Comparison of ENCODE assay signal across 8 cellular contexts in the genomic region with DNA sequence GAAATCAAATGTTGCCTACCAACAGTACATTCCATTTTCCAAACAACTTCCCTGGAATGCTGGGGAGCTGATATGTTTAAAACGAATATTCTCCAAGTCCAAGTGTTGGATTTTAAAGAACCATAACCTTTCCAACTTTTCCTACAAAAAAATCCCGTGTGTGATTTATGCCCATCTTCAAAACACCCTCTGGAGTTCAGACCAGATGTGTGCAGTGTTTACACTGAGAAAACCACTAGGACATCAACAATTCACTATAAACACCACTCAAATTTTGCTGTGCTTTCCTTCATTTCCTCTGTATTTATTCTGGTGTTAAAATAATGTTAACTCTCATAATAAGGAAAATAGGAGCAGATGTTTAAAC. TPM values are rescaled to one million over a fixed set of nuclear protein-coding genes. Genes with fewer than 3 reads are reported as not detected.
DNase-seq lines count a peak whose midpoint lies in the region; ATAC-seq, FAIRE-seq and TF ChIP-seq lines count a peak whose summit lies in the region.
"Had no signal": no experiment of that assay in that cellular context is flagged by ENCODE, and none has a peak within 500 bp of the region (broad histone marks: within the 10 kb centered on the region; RNA-seq: fewer than 3 reads in every experiment).

No MANE protein-coding gene starts in this region.

- POLR2A ChIA-PET in activated CD8-positive, alpha-beta T cell treated with anti-CD3 and anti-CD28 coated beads for 36 hours (lab: Charles Lee), result interaction anchor here (1.1 to 1.2 kb wide), 2 partner anchors 15 to 85 kb away, joined by 3 to 5 read pairs; no protein-coding TSS in a partner anchor

- H3K9me3 ChIP-seq in iPS-15b (ENCODE audit: control insufficient read depth, insufficient read depth, low read length) (no peaks in the 10 kb centered on the region), stomach smooth muscle (ENCODE audit: control insufficient read depth in 2 of 2, low read length in 2 of 2) (no peaks in the 10 kb centered on the region)

- no peaks in the 10 kb centered on the region for H3K36me3 ChIP-seq in iPS-15b (ENCODE audit: control insufficient read depth, insufficient read depth, low read length)
- H3K36me3 ChIP-seq in stomach smooth muscle (ENCODE audit: control insufficient read depth in 2 of 2, insufficient read depth in 2 of 2, low read length in 2 of 2), result no peaks in the 10 kb centered on the region

- ATAC-seq in activated CD8-positive, alpha-beta T cell treated with anti-CD3 and anti-CD28 coated beads for 36 hours, result no peak
- no peak for ATAC-seq in GM19351 (IDR thresholded peaks at IDR 0.05; ENCODE audit: unreplicated experiment)

- peaks cover 9% of the 10 kb centered on the region for H3K4me1 ChIP-seq in iPS-15b (ENCODE audit: control insufficient read depth, insufficient read depth, low read length)
- H3K4me1 ChIP-seq in stomach smooth muscle (ENCODE audit: control insufficient read depth, insufficient read depth, low read length), result peaks cover 43% of the 10 kb centered on the region

- DNase-seq in HFFc6, result no peak
- DNase-seq in activated CD8-positive, alpha-beta T cell treated with anti-CD3 and anti-CD28 coated beads for 36 hours, result no peak
- no peak for DNase-seq in NCI-H2081 treated with DMSO at 0.1 percent for 48 hours (lab: John Stamatoyannopoulos, UW)
- DNase-seq in GM12892 (ENCODE audit: insufficient read length), result no peak
- DNase-seq: NCI-H1048 had no signal

- peak overlapping the region; percentile 100 for H3K27ac Mint-ChIP-seq in HFFc6
- H3K27ac Mint-ChIP-seq in activated CD8-positive, alpha-beta T cell treated with anti-CD3 and anti-CD28 coated beads for 36 hours, result peak overlapping the region; percentile 97

- no peak for TF ChIP-seq POLR2A in GM12892 (IDR thresholded peaks at IDR 0.05; ENCODE audit: low read depth, low read length)

- no peaks in the 10 kb centered on the region for H3K9me3 Mint-ChIP-seq in HFFc6
- no peaks in the 10 kb centered on the region for H3K9me3 Mint-ChIP-seq in activated CD8-positive, alpha-beta T cell treated with anti-CD3 and anti-CD28 coated beads for 36 hours

- H3K36me3 Mint-ChIP-seq in HFFc6 (ENCODE audit: low read depth), result peaks cover 40% of the 10 kb centered on the region
- H3K36me3 Mint-ChIP-seq in activated CD8-positive, alpha-beta T cell treated with anti-CD3 and anti-CD28 coated beads for 36 hours (ENCODE audit: low read depth), result peaks cover 36% of the 10 kb centered on the region

- CTCF ChIA-PET in activated CD8-positive, alpha-beta T cell treated with anti-CD3 and anti-CD28 coated beads for 36 hours (lab: Charles Lee), result interaction anchor here (2.1 kb wide), 1 partner anchor 16 kb away, joined by 9 read pairs; no protein-coding TSS in a partner anchor

- peak overlapping the region; percentile 90 for H3K27ac ChIP-seq in stomach smooth muscle (ENCODE audit: low read length)

- no peaks in the 10 kb centered on the region for H3K27me3 ChIP-seq in iPS-15b (ENCODE audit: control insufficient read depth, insufficient read depth, low read length)
- H3K27me3 ChIP-seq in stomach smooth muscle (ENCODE audit: control insufficient read depth in 1 of 2, insufficient read depth in 2 of 2, low read length in 2 of 2), result no peaks in the 10 kb centered on the region

- peaks cover 64% of the 10 kb centered on the region for H3K4me1 Mint-ChIP-seq in HFFc6 (ENCODE audit: low read depth)
- peaks cover 53% of the 10 kb centered on the region for H3K4me1 Mint-ChIP-seq in activated CD8-positive, alpha-beta T cell treated with anti-CD3 and anti-CD28 coated beads for 36 hours (ENCODE audit: low read depth)

- peaks cover 10% of the 10 kb centered on the region for H3K27me3 Mint-ChIP-seq in HFFc6 (ENCODE audit: insufficient read depth)
- no peaks in the 10 kb centered on the region for H3K27me3 Mint-ChIP-seq in activated CD8-positive, alpha-beta T cell treated with anti-CD3 and anti-CD28 coated beads for 36 hours

- no peak for FAIRE-seq in GM12892 (lab: Jason Lieb, UNC)

- peak overlapping the region; percentile 100 for H3K4me3 Mint-ChIP-seq in HFFc6
- peak overlapping the region; percentile 94 for H3K4me3 Mint-ChIP-seq in activated CD8-positive, alpha-beta T cell treated with anti-CD3 and anti-CD28 coated beads for 36 hours

- H3K4me3 ChIP-seq in iPS-15b (ENCODE audit: low read depth, low read length), result peak overlapping the region; percentile 73
- H3K4me3 ChIP-seq in stomach smooth muscle (ENCODE audit: low read length in 2 of 2), result peak overlapping the region; percentile 84 to 93

- intact Hi-C loops in activated CD8-positive, alpha-beta T cell treated with anti-CD3 and anti-CD28 coated beads for 36 hours (cut with micrococcal nuclease), result loop anchor here (5.0 to 10.0 kb wide), 2 partner anchors 34 to 86 kb away; no protein-coding TSS in a partner anchor

- H3K9ac ChIP-seq in iPS-15b (ENCODE audit: low read depth, low read length), result no peak overlapping the region
- peak overlapping the region; percentile 79 to 86 for H3K9ac ChIP-seq in stomach smooth muscle (ENCODE audit: low read length in 2 of 2)

- TF ChIP-seq CTCF in HFFc6 (IDR thresholded peaks at IDR 0.05), result peak; percentile 30; the same call in 1 of the 2 replicates
- no peak for TF ChIP-seq CTCF in activated CD8-positive, alpha-beta T cell treated with anti-CD3 and anti-CD28 coated beads for 36 hours (IDR thresholded peaks at IDR 0.05)

RNA-seq across cellular contexts. Expression of a gene that starts 2.4 kb away (rescaled TPM):
- total RNA-seq in HFFc6 (2021; fragmentation: NEBNext Ultra II Directional; extraction: Animal tissue kit (Norgen Biotek cat#: 25700)), result 10 to 100 TPM; 31.6 to 42.2 (median 33.8) TPM
- total RNA-seq in activated CD8-positive, alpha-beta T cell treated with anti-CD3 and anti-CD28 coated beads for 36 hours, result 10 to 100 TPM; 54.4 to 60.2 TPM
- polyA plus RNA-seq in GM12892 (2012; ENCODE audit: missing spikeins), result 36.5 TPM
